20 cellular contexts compared by ENCODE assay signal in the genomic region with DNA sequence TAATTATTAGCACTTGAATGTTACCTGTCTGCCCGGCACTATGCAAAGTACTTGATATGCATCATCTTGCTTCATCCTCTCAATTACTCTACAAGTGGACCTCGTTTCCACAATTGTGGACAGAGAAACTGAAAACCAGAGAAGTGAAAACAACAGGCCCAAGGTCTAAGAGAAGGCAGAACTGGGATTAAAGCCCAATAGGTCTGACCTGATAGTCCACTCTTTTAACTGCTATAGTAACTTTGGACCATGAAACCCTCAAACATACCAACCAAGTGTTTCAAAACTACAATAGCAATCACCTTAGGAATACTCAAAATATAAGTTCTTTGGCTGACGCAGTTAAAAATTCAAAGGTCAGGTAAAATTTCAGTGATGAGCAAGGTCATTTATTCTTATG. TPM values are rescaled to one million over a fixed set of nuclear protein-coding genes. Genes with fewer than 3 reads are reported as not detected.
A peak's percentile ranks its signal among the peaks of the same experiment; 100 is the strongest.
DNase-seq lines count a peak whose midpoint lies in the region; ATAC-seq and TF ChIP-seq lines count a peak whose summit lies in the region.
"Had no signal": no experiment of that assay in that cellular context is flagged by ENCODE, and none has a peak within 500 bp of the region (broad histone marks: within the 10 kb centered on the region; RNA-seq: fewer than 3 reads in every experiment).

No MANE protein-coding gene starts in this region.

- peaks cover 17% of the 10 kb centered on the region for H3K36me3 Mint-ChIP-seq in activated B cell treated with CpG ODN at 0.5 μM for 24 hours (ENCODE audit: low read depth)
- H3K36me3 Mint-ChIP-seq in nephron progenitor cell (ENCODE audit: low read depth): peaks cover 16% of the 10 kb centered on the region

- no peak for DNase-seq in cardiac muscle cell (ENCODE audit: low read depth in 1 of 2, low spot score in 1 of 2)
- DNase-seq in left ventricle myocardium superior: no peak
- no peak for DNase-seq in activated B cell treated with CpG ODN at 0.5 μM for 24 hours
- no peak for DNase-seq in thoracic aorta (ENCODE audit: low spot score)
- DNase-seq in nephron progenitor cell: no peak
- DNase-seq: activated gamma-delta T cell; effector CD4-positive, alpha-beta T cell; EL; erythroblast; foreskin melanocyte; NCI-H1048; NCI-H2029; NCI-H226; NCI-H774; SHP77; SW 1271 had no signal

- CTCF ChIA-PET in activated B cell treated with CpG ODN at 0.5 μM for 24 hours (lab: Charles Lee): no interaction called here

- TF ChIP-seq POLR2A in gastroesophageal sphincter (IDR thresholded peaks at IDR 0.05) (no peak), GM18505 (IDR thresholded peaks at IDR 0.05; ENCODE audit: borderline replicate concordance, extremely low read depth, insufficient read depth, insufficient read length) (no peak)

- H3K4me3 Mint-ChIP-seq in activated B cell treated with CpG ODN at 0.5 μM for 24 hours (no peak overlapping the region), nephron progenitor cell (no peak overlapping the region)

- no peak for TF ChIP-seq EP300 in gastroesophageal sphincter (IDR thresholded peaks at IDR 0.05)

- H3K27me3 ChIP-seq in cardiac muscle cell (no peaks in the 10 kb centered on the region), gastroesophageal sphincter (no peaks in the 10 kb centered on the region), thoracic aorta (replicated peaks; ENCODE audit: insufficient read depth) (no peaks in the 10 kb centered on the region)
- H3K27me3 ChIP-seq: vagina had no signal

- H3K27ac ChIP-seq in cardiac muscle cell (peak overlapping the region; percentile 85), gastroesophageal sphincter (peak overlapping the region in 3 of 4 donors; percentile 26 to 79 (median 76)), thoracic aorta (peak overlapping the region; percentile 49 to 75)

- ATAC-seq in left ventricle myocardium superior (no peak), activated B cell treated with CpG ODN at 0.5 μM for 24 hours (ENCODE audit: low read depth) (no peak), gastroesophageal sphincter (no peak), thoracic aorta (ENCODE audit: insufficient number of reproducible peaks, low FRiP score, low read depth) (no peak), GM18505 (IDR thresholded peaks at IDR 0.05; ENCODE audit: unreplicated experiment) (no peak)

- H3K27ac Mint-ChIP-seq in activated B cell treated with CpG ODN at 0.5 μM for 24 hours: peak overlapping the region; percentile 1
- no peak overlapping the region for H3K27ac Mint-ChIP-seq in nephron progenitor cell

- H3K4me1 ChIP-seq in cardiac muscle cell (ENCODE audit: low read depth) (peaks cover 27% of the 10 kb centered on the region), gastroesophageal sphincter (peaks cover 0 to 97% (median 10%) of the 10 kb centered on the region in 3 donors), thoracic aorta (ENCODE audit: control insufficient read depth in 1 of 2, low read depth in 2 of 2) (peaks cover 53 to 80% of the 10 kb centered on the region in 2 donors)

- TF ChIP-seq CTCF in cardiac muscle cell (IDR thresholded peaks at IDR 0.05; ENCODE audit: low read depth, low read length) (no peak), activated B cell treated with CpG ODN at 0.5 μM for 24 hours (IDR thresholded peaks at IDR 0.05) (no peak), gastroesophageal sphincter (IDR thresholded peaks at IDR 0.05) (no peak), thoracic aorta (IDR thresholded peaks at IDR 0.05) (no peak), nephron progenitor cell (IDR thresholded peaks at IDR 0.05) (no peak)

- H3K27me3 Mint-ChIP-seq in activated B cell treated with CpG ODN at 0.5 μM for 24 hours (no peaks in the 10 kb centered on the region), nephron progenitor cell (ENCODE audit: low read depth, poor library complexity) (peaks cover 4% of the 10 kb centered on the region)

- 71 to 78% methylated on average over 3 of the region's 3 CpGs for WGBS in gastroesophageal sphincter (ENCODE audit: low coverage in 1 of 2), 2 donors

- no peaks in the 10 kb centered on the region for H3K36me3 ChIP-seq in cardiac muscle cell
- peaks cover 0 to 7% of the 10 kb centered on the region in 2 donors for H3K36me3 ChIP-seq in gastroesophageal sphincter
- H3K36me3 ChIP-seq in thoracic aorta: no peaks in the 10 kb centered on the region
- H3K36me3 ChIP-seq: vagina had no signal

- intact Hi-C loops in left ventricle myocardium superior (cut with micrococcal nuclease): no loop called here
- intact Hi-C loops in activated B cell treated with CpG ODN at 0.5 μM for 24 hours (cut with micrococcal nuclease): loop anchor here (10.0 kb wide), 1 partner anchor 596 kb away; a partner anchor contains a TSS

- no peaks in the 10 kb centered on the region for H3K9me3 ChIP-seq in cardiac muscle cell (ENCODE audit: low read depth)
- no peaks in the 10 kb centered on the region for H3K9me3 ChIP-seq in gastroesophageal sphincter
- H3K9me3 ChIP-seq in thoracic aorta: no peaks in the 10 kb centered on the region
- H3K9me3 ChIP-seq: vagina had no signal

- H3K4me1 Mint-ChIP-seq in activated B cell treated with CpG ODN at 0.5 μM for 24 hours (peaks cover 60% of the 10 kb centered on the region), nephron progenitor cell (peaks cover 15% of the 10 kb centered on the region)

- no peaks in the 10 kb centered on the region for H3K9me3 Mint-ChIP-seq in activated B cell treated with CpG ODN at 0.5 μM for 24 hours
- H3K9me3 Mint-ChIP-seq in nephron progenitor cell: no peaks in the 10 kb centered on the region

- H3K4me3 ChIP-seq in cardiac muscle cell (no peak overlapping the region), gastroesophageal sphincter (no peak overlapping the region), thoracic aorta (no peak overlapping the region)
- H3K4me3 ChIP-seq: lung, vagina had no signal

- POLR2A ChIA-PET in activated B cell treated with CpG ODN at 0.5 μM for 24 hours (lab: Charles Lee): interaction anchor here (0.7 to 1.2 kb wide), 2 partner anchors 12 to 214 kb away, joined by 3 to 8 read pairs; no protein-coding TSS in a partner anchor

RNA-seq across cellular contexts. Expression of a gene that starts 7.3 kb away (rescaled TPM):
- 82.1 and 87.8 TPM in 2 replicates for total RNA-seq in cardiac muscle cell
- 82.7 and 102 TPM in 2 replicates for polyA plus RNA-seq in cardiac muscle cell
- total RNA-seq in left ventricle myocardium superior: 146 TPM
- 211 and 233 TPM in 2 replicates for total RNA-seq in activated B cell treated with CpG ODN at 0.5 μM for 24 hours
- 100 to 1,000 TPM; 146 to 253 (median 205) TPM for total RNA-seq in gastroesophageal sphincter
- 100 to 1,000 TPM; 217 to 360 TPM for total RNA-seq in thoracic aorta

RNA-seq across cellular contexts. Expression of a gene that starts 42.1 kb away (rescaled TPM):
- 47.7 and 72.3 TPM in 2 replicates for total RNA-seq in cardiac muscle cell
- 40.0 and 61.3 TPM in 2 replicates for polyA plus RNA-seq in cardiac muscle cell
- 216 TPM for total RNA-seq in left ventricle myocardium superior
- 0.10 and 0.20 TPM in 2 replicates for total RNA-seq in activated B cell treated with CpG ODN at 0.5 μM for 24 hours
- 1,000 to 10,000 TPM in 2 of 4 donors, 100 to 1,000 TPM in 2; 615 to 1,266 (median 897) TPM for total RNA-seq in gastroesophageal sphincter
- total RNA-seq in thoracic aorta: 100 to 1,000 TPM; 579 to 938 TPM

Comparison
In these comparisons a context has a peak if more than half of its experiments do, and no peak if none do; other contexts are left out.
1. RNA of a gene that starts 42.1 kb away (total RNA-seq): 615 to 1,266 TPM in gastroesophageal sphincter, 579 to 938 TPM in thoracic aorta, 216 TPM in left ventricle myocardium superior (single experiment) and 47.7 to 72.3 TPM in cardiac muscle cell; 0.10 to 0.20 TPM in activated B cell treated with CpG ODN at 0.5 μM for 24 hours; every median in the first group is over 10 times any median in the second.
2. Peak in every context shown above with its lines, with median percentiles within 50 percentile points of each other: H3K27ac ChIP-seq.